In genomic region chr10:43574906-43575305, GRCh38 we compare ENCODE assay signal across 8 cellular contexts. TPM values are rescaled to one million over a fixed set of nuclear protein-coding genes. Genes with fewer than 3 reads are reported as not detected.
DNase-seq lines count a peak whose midpoint lies in the region; ATAC-seq lines count a peak whose summit lies in the region.

No MANE protein-coding gene starts in this region.

- POLR2A ChIA-PET in naive thymus-derived CD8-positive, alpha-beta T cell (lab: Charles Lee) = interaction anchor here (1.0 to 2.0 kb wide), 3 partner anchors 74 to 1426 kb away, joined by 5 to 10 read pairs (median 6); partner anchors contain the start of genes CSGALNACT2, ZNF22 and ZNF32

- H3K4me1 Mint-ChIP-seq in stimulated activated naive CD8-positive, alpha-beta T cell treated with anti-CD3 and anti-CD28 coated beads, Interleukin-15, Interleukin-2, amounts not matched to agents 100 ng/mL and 50 ng/mL, for 24 hours (ENCODE audit: low read depth) = peaks cover 59% of the 10 kb centered on the region
- peaks cover 20 to 60% (median 54%) of the 10 kb centered on the region in 4 donors for H3K4me1 Mint-ChIP-seq in naive thymus-derived CD8-positive, alpha-beta T cell

- peak overlapping the region; percentile 76 for H3K4me3 Mint-ChIP-seq in stimulated activated naive CD8-positive, alpha-beta T cell treated with anti-CD3 and anti-CD28 coated beads, Interleukin-15, Interleukin-2, amounts not matched to agents 100 ng/mL and 50 ng/mL, for 24 hours
- H3K4me3 Mint-ChIP-seq in naive thymus-derived CD8-positive, alpha-beta T cell = peak overlapping the region; percentile 86 to 94 (median 90)

- peak overlapping the region; percentile 55 for H3K27ac Mint-ChIP-seq in stimulated activated naive CD8-positive, alpha-beta T cell treated with anti-CD3 and anti-CD28 coated beads, Interleukin-15, Interleukin-2, amounts not matched to agents 100 ng/mL and 50 ng/mL, for 24 hours
- H3K27ac Mint-ChIP-seq in naive thymus-derived CD8-positive, alpha-beta T cell = peak overlapping the region; percentile 83 to 95 (median 92)

- H3K27ac ChIP-seq in caudate nucleus (ENCODE audit: low read depth, low read length) = peak overlapping the region; percentile 59

- no peak for ATAC-seq in stimulated activated naive CD8-positive, alpha-beta T cell treated with anti-CD3 and anti-CD28 coated beads, Interleukin-15, Interleukin-2, amounts not matched to agents 100 U/mL and 50 U/mL, for 24 hours
- no peak for ATAC-seq in naive thymus-derived CD8-positive, alpha-beta T cell

- H3K9me3 Mint-ChIP-seq in stimulated activated naive CD8-positive, alpha-beta T cell treated with anti-CD3 and anti-CD28 coated beads, Interleukin-15, Interleukin-2, amounts not matched to agents 100 ng/mL and 50 ng/mL, for 24 hours = peaks cover 40% of the 10 kb centered on the region
- peaks cover 0 to 32% (median 4%) of the 10 kb centered on the region in 9 donors for H3K9me3 Mint-ChIP-seq in naive thymus-derived CD8-positive, alpha-beta T cell

- H3K36me3 Mint-ChIP-seq in stimulated activated naive CD8-positive, alpha-beta T cell treated with anti-CD3 and anti-CD28 coated beads, Interleukin-15, Interleukin-2, amounts not matched to agents 100 ng/mL and 50 ng/mL, for 24 hours (ENCODE audit: low read depth) = peaks cover 59% of the 10 kb centered on the region
- H3K36me3 Mint-ChIP-seq in naive thymus-derived CD8-positive, alpha-beta T cell = peaks cover 5 to 7% (median 6%) of the 10 kb centered on the region in 3 donors

- DNase-seq in stimulated activated naive CD8-positive, alpha-beta T cell treated with anti-CD3 and anti-CD28 coated beads, Interleukin-15, Interleukin-2, amounts not matched to agents 100 U/mL and 50 U/mL, for 24 hours = no peak
- DNase-seq in caudate nucleus (lab: John Stamatoyannopoulos, UW) = peak in 10 of 61 donors; percentile 1 to 35 (median 17)
- no peak for DNase-seq in naive thymus-derived CD8-positive, alpha-beta T cell
- DNase-seq in UCSD-AML1 (lab: John Stamatoyannopoulos, UW; ENCODE audit: unreplicated experiment) = no peak
- DNase-seq in activated gamma-delta T cell treated with Interleukin-2 at 50 U/mL for 16 hours = no peak
- no peak for DNase-seq in iPS-NIHi11 (ENCODE audit: low spot score)
- DNase-seq in NCI-H2029 (lab: John Stamatoyannopoulos, UW) = no peak

- no peaks in the 10 kb centered on the region for H3K27me3 Mint-ChIP-seq in stimulated activated naive CD8-positive, alpha-beta T cell treated with anti-CD3 and anti-CD28 coated beads, Interleukin-15, Interleukin-2, amounts not matched to agents 100 ng/mL and 50 ng/mL, for 24 hours
- no peaks in the 10 kb centered on the region for H3K27me3 Mint-ChIP-seq in naive thymus-derived CD8-positive, alpha-beta T cell

RNA-seq across cellular contexts. Expression of gene ZNF239, which starts 0.5 kb away (rescaled TPM):
- total RNA-seq in naive thymus-derived CD8-positive, alpha-beta T cell = 1 to 10 TPM; 4.8 to 6.0 TPM
- polyA plus RNA-seq in naive thymus-derived CD8-positive, alpha-beta T cell = 1 to 10 TPM in 2 of 3 donors, under 1 TPM in 1; 0.98 to 3.2 (median 1.9) TPM

RNA-seq across cellular contexts. Expression of gene ZNF485, which starts 31.3 kb away (rescaled TPM):
- total RNA-seq in naive thymus-derived CD8-positive, alpha-beta T cell = 10 to 100 TPM; 11.7 to 12.6 TPM
- polyA plus RNA-seq in naive thymus-derived CD8-positive, alpha-beta T cell = 1 to 10 TPM; 4.5 to 6.8 (median 5.9) TPM
